In the genomic region with DNA sequence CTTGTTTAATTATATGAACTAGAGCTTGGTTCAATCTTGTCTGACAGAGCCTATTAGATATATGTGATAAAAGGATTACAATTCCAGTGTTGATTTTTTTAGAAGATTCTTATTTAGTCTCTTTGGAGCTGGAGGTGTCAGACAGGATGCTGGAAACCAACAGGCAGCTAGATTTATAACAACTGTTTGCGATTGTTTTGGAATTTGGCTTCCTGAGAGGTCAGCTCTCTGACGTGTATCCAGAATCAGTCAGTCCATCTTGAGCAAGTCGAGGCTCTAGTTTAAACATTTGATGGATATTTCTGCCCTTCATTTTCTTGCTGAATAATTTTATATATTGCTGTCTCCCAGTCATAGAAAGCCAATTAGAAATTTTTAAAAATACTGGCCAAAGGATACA, we compare ENCODE assay signal across 29 cellular contexts.
"Had no signal": no experiment of that assay in that cellular context is flagged by ENCODE, and none has a peak within 500 bp of the region (broad histone marks: within the 10 kb centered on the region; RNA-seq: fewer than 3 reads in every experiment).

No MANE protein-coding gene starts in this region.

- H3K9me3 ChIP-seq: ovary, psoas muscle, right lobe of liver, sigmoid colon, suprapubic skin, testis, tibial artery, transverse colon, upper lobe of right lung, uterus had no signal

- H3K4me3 ChIP-seq: neural progenitor cell, ovary, psoas muscle, right lobe of liver, sigmoid colon, suprapubic skin, testis, tibial artery, transverse colon, upper lobe of right lung, uterus had no signal

- H3K9me3 Mint-ChIP-seq: nephron, neural progenitor cell, type B pancreatic cell had no signal

- H3K36me3 ChIP-seq: neural progenitor cell, ovary, right lobe of liver, sigmoid colon, suprapubic skin, tibial artery, transverse colon, upper lobe of right lung, uterus had no signal

- H3K27me3 Mint-ChIP-seq: progenitor cell of endocrine pancreas; stimulated activated naive B cell treated with anti-CD40 and anti-IgM and Interleukin-4, amounts not matched to agents 10 μg/mL and 1 μg/mL and 100 μg/mL, for 72 hours; stimulated activated naive CD8-positive, alpha-beta T cell treated with anti-CD3 and anti-CD28 coated beads, Interleukin-15, Interleukin-2, amounts not matched to agents 100 ng/mL and 50 ng/mL, for 24 hours; type B pancreatic cell had no signal

- H3K27ac ChIP-seq: neural progenitor cell, ovary, parathyroid adenoma, psoas muscle, right lobe of liver, sigmoid colon, suprapubic skin, testis, tibial artery, transverse colon, upper lobe of right lung, uterus had no signal

- H3K27ac Mint-ChIP-seq: natural killer cell; nephron; neural progenitor cell; progenitor cell of endocrine pancreas; stimulated activated effector memory CD8-positive, alpha-beta T cell treated with anti-CD3 and anti-CD28 coated beads, Interleukin-12 subunit alpha, Interleukin-12 subunit beta, amount 100 ng/mL, for 72 hours; stimulated activated naive B cell treated with anti-CD40 and anti-IgM and Interleukin-4, amounts not matched to agents 10 μg/mL and 1 μg/mL and 100 μg/mL, for 72 hours; stimulated activated naive CD8-positive, alpha-beta T cell treated with anti-CD3 and anti-CD28 coated beads, Interleukin-15, Interleukin-2, amounts not matched to agents 100 ng/mL and 50 ng/mL, for 24 hours; type B pancreatic cell had no signal

- H3K36me3 Mint-ChIP-seq: natural killer cell; neural progenitor cell; stimulated activated effector memory CD8-positive, alpha-beta T cell treated with anti-CD3 and anti-CD28 coated beads, Interleukin-12 subunit alpha, Interleukin-12 subunit beta, amount 100 ng/mL, for 72 hours; stimulated activated naive B cell treated with anti-CD40 and anti-IgM and Interleukin-4, amounts not matched to agents 10 μg/mL and 1 μg/mL and 100 μg/mL, for 72 hours; type B pancreatic cell had no signal

- ATAC-seq: natural killer cell; psoas muscle; right cardiac atrium; right lobe of liver; stimulated activated effector memory CD8-positive, alpha-beta T cell treated with anti-CD3 and anti-CD28 coated beads, Interleukin-12 subunit alpha, Interleukin-12 subunit beta, amount 100 ng/mL, for 72 hours; stimulated activated naive B cell treated with anti-CD40 and anti-IgM and Interleukin-4, amounts not matched to agents 10 μg/mL and 1 μg/mL and 100 μg/mL, for 72 hours; upper lobe of right lung had no signal

- H3K9ac ChIP-seq: neural progenitor cell, parathyroid adenoma had no signal

- H3K27me3 ChIP-seq: neural progenitor cell, ovary, right lobe of liver, sigmoid colon, suprapubic skin, testis, tibial artery, transverse colon, upper lobe of right lung, uterus had no signal

- H3K4me3 Mint-ChIP-seq: natural killer cell; nephron; neural progenitor cell; stimulated activated effector memory CD8-positive, alpha-beta T cell treated with anti-CD3 and anti-CD28 coated beads, Interleukin-12 subunit alpha, Interleukin-12 subunit beta, amount 100 ng/mL, for 72 hours; stimulated activated naive B cell treated with anti-CD40 and anti-IgM and Interleukin-4, amounts not matched to agents 10 μg/mL and 1 μg/mL and 100 μg/mL, for 72 hours; stimulated activated naive CD8-positive, alpha-beta T cell treated with anti-CD3 and anti-CD28 coated beads, Interleukin-15, Interleukin-2, amounts not matched to agents 100 ng/mL and 50 ng/mL, for 24 hours; type B pancreatic cell had no signal

- H3K4me1 ChIP-seq: neural progenitor cell, parathyroid adenoma, psoas muscle, right lobe of liver, sigmoid colon, suprapubic skin, testis, tibial artery, transverse colon, upper lobe of right lung, uterus had no signal

- H3K4me2 ChIP-seq: neural progenitor cell had no signal

- DNase-seq: natural killer cell; occipital lobe; ovary; posterior cingulate gyrus; psoas muscle; right cardiac atrium; right lobe of liver; sigmoid colon; small intestine; stimulated activated CD4-positive, alpha-beta T cell treated with anti-CD3 and anti-CD28 coated beads, Interleukin-15, amount 100 ng/mL, for 24 hours; stimulated activated CD4-positive, alpha-beta T cell treated with anti-CD3 and anti-CD28 coated beads, Interleukin-2, amount 100 ng/mL, for 24 hours; stimulated activated CD4-positive, alpha-beta T cell treated with anti-CD3 and anti-CD28 coated beads, Interleukin-2, amount 100 ng/mL, for 48 hours; stimulated activated CD4-positive, alpha-beta T cell treated with anti-CD3 and anti-CD28 coated beads, Interleukin-4, amount 100 ng/mL, for 24 hours; stimulated activated naive B cell treated with anti-CD40 and anti-IgM and Interleukin-4, amounts not matched to agents 10 μg/mL and 1 μg/mL and 100 μg/mL, for 72 hours; stimulated activated naive CD4-positive, alpha-beta T cell treated with Interleukin-2 at 50 U/mL for 16 hours; substantia nigra; testis; tibial artery; transverse colon; upper lobe of right lung; uterus had no signal

- H3K79me2 ChIP-seq: parathyroid adenoma had no signal

- H3K4me1 Mint-ChIP-seq: natural killer cell; nephron; neural progenitor cell; stimulated activated effector memory CD8-positive, alpha-beta T cell treated with anti-CD3 and anti-CD28 coated beads, Interleukin-12 subunit alpha, Interleukin-12 subunit beta, amount 100 ng/mL, for 72 hours; stimulated activated naive B cell treated with anti-CD40 and anti-IgM and Interleukin-4, amounts not matched to agents 10 μg/mL and 1 μg/mL and 100 μg/mL, for 72 hours had no signal
